Comparison of ENCODE assay signal across 9 cellular contexts in genomic region chr6:107704377-107705013, GRCh38.
DNase-seq lines count a peak whose midpoint lies in the region; ATAC-seq and TF ChIP-seq lines count a peak whose summit lies in the region.
"Had no signal": no experiment of that assay in that cellular context is flagged by ENCODE, and none has a peak within 500 bp of the region (broad histone marks: within the 10 kb centered on the region; RNA-seq: fewer than 3 reads in every experiment).

No MANE protein-coding gene starts in this region.

- no peaks in the 10 kb centered on the region for H3F3A ChIP-seq in Loucy (ENCODE audit: low read depth)

- H3K36me3 Mint-ChIP-seq in stimulated activated memory B cell treated with anti-CD40 and anti-IgM and Interleukin-4, amounts not matched to agents 10 μg/mL and 1 μg/mL and 100 μg/mL, for 72 hours: no peaks in the 10 kb centered on the region

- H3K9ac ChIP-seq in Loucy (ENCODE audit: low read depth, low read length, poor library complexity, severe bottlenecking): no peak overlapping the region
- H3K9ac ChIP-seq in adipocyte (ENCODE audit: low read length): peak overlapping the region; percentile 6

- 31% methylated on average over 7 of the region's 7 CpGs for WGBS in hepatocyte (ENCODE audit: low lambda C conversion rate, missing lambda C conversion rate)

- H3K9me2 ChIP-seq in Loucy (replicated peaks; ENCODE audit: low read depth, low read length) (no peaks in the 10 kb centered on the region), hepatocyte (replicated peaks; ENCODE audit: insufficient read depth) (no peaks in the 10 kb centered on the region)

- H3K9me3 ChIP-seq in Loucy (ENCODE audit: insufficient read depth, low read depth, low read length): no peaks in the 10 kb centered on the region
- no peaks in the 10 kb centered on the region for H3K9me3 ChIP-seq in adipocyte (ENCODE audit: control insufficient read depth, low read length)
- H3K9me3 ChIP-seq in hepatocyte (ENCODE audit: low read depth): no peaks in the 10 kb centered on the region

- H3K4me1 Mint-ChIP-seq in stimulated activated memory B cell treated with anti-CD40 and anti-IgM and Interleukin-4, amounts not matched to agents 10 μg/mL and 1 μg/mL and 100 μg/mL, for 72 hours: peaks cover 6% of the 10 kb centered on the region

- peak overlapping the region; percentile 15 for H3K27ac Mint-ChIP-seq in stimulated activated memory B cell treated with anti-CD40 and anti-IgM and Interleukin-4, amounts not matched to agents 10 μg/mL and 1 μg/mL and 100 μg/mL, for 72 hours
- H3K27ac Mint-ChIP-seq: stimulated activated naive CD8-positive, alpha-beta T cell treated with anti-CD3 and anti-CD28 coated beads, Interleukin-15, Interleukin-2, amounts not matched to agents 100 ng/mL and 50 ng/mL, for 24 hours had no signal

- H4K20me1 ChIP-seq in Loucy (ENCODE audit: insufficient read depth, low read length, poor library complexity, severe bottlenecking) (no peaks in the 10 kb centered on the region), hepatocyte (ENCODE audit: insufficient read depth, poor library complexity, severe bottlenecking) (no peaks in the 10 kb centered on the region)

- peak; percentile 61 for ATAC-seq in Right ventricle myocardium superior (ENCODE audit: poor library complexity)
- no peak for ATAC-seq in stimulated activated memory B cell treated with anti-CD40 and anti-IgM and Interleukin-4, amounts not matched to agents 10 μg/mL and 1 μg/mL and 100 μg/mL, for 72 hours
- no peak for ATAC-seq in HG02759 (IDR thresholded peaks at IDR 0.05; ENCODE audit: unreplicated experiment)
- no peak for ATAC-seq in HG03135 (IDR thresholded peaks at IDR 0.05; ENCODE audit: unreplicated experiment)

- no peak overlapping the region for H3K27ac ChIP-seq in hepatocyte

- H2AFZ ChIP-seq in Loucy (ENCODE audit: low read length) (no peak overlapping the region), hepatocyte (no peak overlapping the region)

- H3K36me3 ChIP-seq in Loucy (ENCODE audit: insufficient read depth, low read length) (no peaks in the 10 kb centered on the region), adipocyte (ENCODE audit: control insufficient read depth, insufficient read depth, low read length, severe bottlenecking) (no peaks in the 10 kb centered on the region), hepatocyte (replicated peaks; ENCODE audit: insufficient read depth, low read depth) (no peaks in the 10 kb centered on the region)

- H3K27me3 ChIP-seq in Loucy (ENCODE audit: insufficient read depth, low read length, poor library complexity, severe bottlenecking): no peaks in the 10 kb centered on the region
- H3K27me3 ChIP-seq in adipocyte (replicated peaks; ENCODE audit: control insufficient read depth, insufficient read depth, low read length): no peaks in the 10 kb centered on the region
- H3K27me3 ChIP-seq in hepatocyte: no peaks in the 10 kb centered on the region

- H3K4me3 Mint-ChIP-seq in stimulated activated memory B cell treated with anti-CD40 and anti-IgM and Interleukin-4, amounts not matched to agents 10 μg/mL and 1 μg/mL and 100 μg/mL, for 72 hours: no peak overlapping the region
- H3K4me3 Mint-ChIP-seq: stimulated activated naive CD8-positive, alpha-beta T cell treated with anti-CD3 and anti-CD28 coated beads, Interleukin-15, Interleukin-2, amounts not matched to agents 100 ng/mL and 50 ng/mL, for 24 hours had no signal

- no peaks in the 10 kb centered on the region for H3K9me3 Mint-ChIP-seq in stimulated activated memory B cell treated with anti-CD40 and anti-IgM and Interleukin-4, amounts not matched to agents 10 μg/mL and 1 μg/mL and 100 μg/mL, for 72 hours
- H3K9me3 Mint-ChIP-seq: stimulated activated naive CD8-positive, alpha-beta T cell treated with anti-CD3 and anti-CD28 coated beads, Interleukin-15, Interleukin-2, amounts not matched to agents 100 ng/mL and 50 ng/mL, for 24 hours had no signal

- no peaks in the 10 kb centered on the region for H3K27me3 Mint-ChIP-seq in stimulated activated memory B cell treated with anti-CD40 and anti-IgM and Interleukin-4, amounts not matched to agents 10 μg/mL and 1 μg/mL and 100 μg/mL, for 72 hours
- H3K27me3 Mint-ChIP-seq: stimulated activated naive CD8-positive, alpha-beta T cell treated with anti-CD3 and anti-CD28 coated beads, Interleukin-15, Interleukin-2, amounts not matched to agents 100 ng/mL and 50 ng/mL, for 24 hours had no signal

- peak; percentile 93 for TF ChIP-seq CTCF in Loucy (conservative IDR thresholded peaks at IDR 0.05; ENCODE audit: low read length)
- TF ChIP-seq CTCF in hepatocyte (IDR thresholded peaks at IDR 0.05; ENCODE audit: poor library complexity): peak; percentile 92

- H3K4me1 ChIP-seq in Loucy (ENCODE audit: insufficient read depth, low read length, poor library complexity, severe bottlenecking) (peaks cover 6% of the 10 kb centered on the region), adipocyte (ENCODE audit: control insufficient read depth, insufficient read depth, low read length) (peaks cover under 1% of the 10 kb centered on the region), hepatocyte (ENCODE audit: insufficient read depth) (no peaks in the 10 kb centered on the region)

- H3K4me2 ChIP-seq in Loucy (ENCODE audit: low read depth, low read length, poor library complexity, severe bottlenecking) (no peak overlapping the region), hepatocyte (peak overlapping the region; percentile 62)

- DNase-seq in Right ventricle myocardium superior: no peak
- DNase-seq in cardiac septum (ENCODE audit: low spot score): no peak
- DNase-seq in adipocyte (ENCODE audit: low read depth): peak; percentile 76
- peak; percentile 72 for DNase-seq in hepatocyte (ENCODE audit: low spot score)

- H3K79me2 ChIP-seq in Loucy (ENCODE audit: insufficient read depth, low read length) (no peaks in the 10 kb centered on the region), hepatocyte (no peaks in the 10 kb centered on the region)

- intact Hi-C loops in Right ventricle myocardium superior (cut with DNase I): loop anchor here (10.0 kb wide), 1 partner anchor 140 kb away; no protein-coding TSS in a partner anchor
- intact Hi-C loops in cardiac septum (cut with DNase I): loop anchor here (10.0 kb wide), 1 partner anchor 140 kb away; no protein-coding TSS in a partner anchor

- H3K4me3 ChIP-seq in Loucy (ENCODE audit: low read length, poor library complexity, severe bottlenecking): no peak overlapping the region
- H3K4me3 ChIP-seq in adipocyte (ENCODE audit: low read length): peak overlapping the region; percentile 43
- no peak overlapping the region for H3K4me3 ChIP-seq in hepatocyte

Comparison
In these comparisons a context has a peak if more than half of its experiments do, and no peak if none do; other contexts are left out.
1. DNase-seq: peak in adipocyte (single experiment) and hepatocyte (single experiment); none in Right ventricle myocardium superior (single experiment) and cardiac septum (single experiment).